8 cellular contexts compared by ENCODE assay signal in the genomic region with DNA sequence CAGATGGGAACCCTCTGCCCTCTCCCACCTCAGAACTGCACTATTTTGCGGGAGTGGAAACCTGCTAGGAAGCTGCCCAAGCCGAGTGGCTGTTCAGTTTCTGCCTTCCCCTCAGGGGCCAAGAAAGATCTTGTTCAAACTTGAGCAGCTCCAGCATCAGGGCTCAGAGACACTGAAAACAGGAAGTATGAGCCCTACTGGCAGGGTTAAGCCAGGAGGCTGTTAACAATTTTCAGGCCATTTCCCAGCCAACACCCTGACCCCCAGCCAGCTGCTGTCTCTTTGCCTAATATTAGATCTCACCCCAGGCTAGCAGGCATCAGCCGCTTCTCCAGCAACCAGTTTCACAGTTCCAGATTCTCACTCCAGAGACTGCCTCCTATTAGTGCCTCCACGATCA. TPM values are rescaled to one million over a fixed set of nuclear protein-coding genes. Genes with fewer than 3 reads are reported as not detected.
DNase-seq lines count a peak whose midpoint lies in the region; ATAC-seq and TF ChIP-seq lines count a peak whose summit lies in the region.

No MANE protein-coding gene starts in this region.

- H4K20me1 ChIP-seq in BLaER1 treated with 17β-estradiol and CSF1 and Interleukin-3, amounts not matched to agents 10 nM and 100 nM: peaks cover 0 to 16% (median under 1%) of the 10 kb centered on the region in 11 experiments; a peak in 9 of 22 replicates

- no peaks in the 10 kb centered on the region for H3K27me3 ChIP-seq in BLaER1 treated with 17β-estradiol and CSF1 and Interleukin-3, amounts not matched to agents 10 nM and 100 nM
- no peaks in the 10 kb centered on the region for H3K27me3 ChIP-seq in HUES64 (ENCODE audit: insufficient read depth, low read length)

- no TSS peak for BruUV-seq in MCF 10A (replicated peaks; lab: Mats Ljungman, UMichigan)

- H3K9me3 ChIP-seq in BLaER1 treated with 17β-estradiol and CSF1 and Interleukin-3, amounts not matched to agents 10 nM and 100 nM (replicated peaks in 1 of 11): peaks cover 13 to 28% (median 20%) of the 10 kb centered on the region in 11 experiments; a peak in 20 of 22 replicates
- H3K9me3 ChIP-seq in HUES64 (ENCODE audit: insufficient read depth, low read depth, low read length): no peaks in the 10 kb centered on the region

- DNase-seq in MCF 10A (ENCODE audit: unreplicated experiment) (peak; percentile 91), mesothelial cell of epicardium (ENCODE audit: low spot score in 2 of 2, unreplicated experiment in 2 of 2) (no peak), HT-29 (ENCODE audit: low spot score) (no peak), DMS153 treated with DMSO at 0.1 percent for 48 hours (lab: John Stamatoyannopoulos, UW; ENCODE audit: unreplicated experiment) (no peak)

- peak overlapping the region; percentile 95 for H3K27ac Mint-ChIP-seq in MCF 10A (ENCODE audit: low read depth, unreplicated experiment)
- H3K27ac Mint-ChIP-seq in mesothelial cell of epicardium: peak overlapping the region; percentile 91

- no peak overlapping the region for H3K4me3 ChIP-seq in BLaER1 treated with 17β-estradiol and CSF1 and Interleukin-3, amounts not matched to agents 10 nM and 100 nM
- no peak overlapping the region for H3K4me3 ChIP-seq in HUES64 (ENCODE audit: low read length)

- no peak for ATAC-seq in HG02642 (IDR thresholded peaks at IDR 0.05; ENCODE audit: poor library complexity, unreplicated experiment)
- ATAC-seq in GM18519 (IDR thresholded peaks at IDR 0.05; ENCODE audit: low FRiP score, unreplicated experiment): no peak

- H3K27ac ChIP-seq in BLaER1 treated with 17β-estradiol and CSF1 and Interleukin-3, amounts not matched to agents 10 nM and 100 nM: peak overlapping the region; percentile 21 to 84 (median 75); a peak in 21 of 22 replicates
- peak overlapping the region; percentile 7; the same call in 1 of the 2 replicates for H3K27ac ChIP-seq in HUES64 (ENCODE audit: low read depth, low read length)

- intact Hi-C loops in MCF 10A (cut with micrococcal nuclease): no loop called here

- CTCF ChIA-PET in MCF 10A (lab: Yijun Ruan, JAX): interaction anchor here (0.6 to 5.2 kb wide), 8 partner anchors 9 to 32 kb away, joined by 3 to 54 read pairs (median 6); no protein-coding TSS in a partner anchor

- H3K4me3 Mint-ChIP-seq in MCF 10A (ENCODE audit: unreplicated experiment) (no peak overlapping the region), mesothelial cell of epicardium (no peak overlapping the region)

- peaks cover 21 to 35% (median 29%) of the 10 kb centered on the region in 11 experiments for H3K36me3 ChIP-seq in BLaER1 treated with 17β-estradiol and CSF1 and Interleukin-3, amounts not matched to agents 10 nM and 100 nM
- H3K36me3 ChIP-seq in HUES64 (ENCODE audit: insufficient read depth, low read length): peaks cover 15% of the 10 kb centered on the region

- WGBS in HUES64: 55% methylated on average over 4 of the region's 4 CpGs

- H3K9ac ChIP-seq in BLaER1 treated with 17β-estradiol and CSF1 and Interleukin-3, amounts not matched to agents 10 nM and 100 nM: peak overlapping the region; percentile 15 to 75 (median 66); a peak in 20 of 22 replicates
- no peak overlapping the region for H3K9ac ChIP-seq in HUES64 (ENCODE audit: low read depth, low read length)

- H3K27me3 Mint-ChIP-seq in MCF 10A (ENCODE audit: insufficient read depth, unreplicated experiment) (no peaks in the 10 kb centered on the region), mesothelial cell of epicardium (ENCODE audit: low read depth) (peaks cover 3% of the 10 kb centered on the region)

- no peak for TF ChIP-seq CTCF in MCF 10A (IDR thresholded peaks at IDR 0.05; ENCODE audit: unreplicated experiment)
- no peak for TF ChIP-seq CTCF in mesothelial cell of epicardium (IDR thresholded peaks at IDR 0.05; ENCODE audit: unreplicated experiment)

- POLR2A ChIA-PET in MCF 10A (lab: Yijun Ruan, JAX): interaction anchor here (0.6 to 6.8 kb wide), 12 partner anchors 9 to 120 kb away, joined by 3 to 113 read pairs (median 8); a partner anchor contains a TSS

- peaks cover 30% of the 10 kb centered on the region for H3K4me1 Mint-ChIP-seq in MCF 10A (ENCODE audit: insufficient read depth, unreplicated experiment)
- H3K4me1 Mint-ChIP-seq in mesothelial cell of epicardium: peaks cover 14% of the 10 kb centered on the region

- H3K36me3 Mint-ChIP-seq in MCF 10A (ENCODE audit: insufficient read depth, unreplicated experiment): peaks cover 6% of the 10 kb centered on the region
- H3K36me3 Mint-ChIP-seq in mesothelial cell of epicardium: no peaks in the 10 kb centered on the region

- peak overlapping the region; percentile 32 to 74 (median 66) for H3K4me2 ChIP-seq in BLaER1 treated with 17β-estradiol and CSF1 and Interleukin-3, amounts not matched to agents 10 nM and 100 nM

- H3K9me3 Mint-ChIP-seq in MCF 10A (ENCODE audit: unreplicated experiment) (no peaks in the 10 kb centered on the region), mesothelial cell of epicardium (no peaks in the 10 kb centered on the region)

- H3K4me1 ChIP-seq in BLaER1 treated with 17β-estradiol and CSF1 and Interleukin-3, amounts not matched to agents 10 nM and 100 nM: peaks cover 60 to 85% (median 83%) of the 10 kb centered on the region in 10 experiments
- H3K4me1 ChIP-seq in HUES64 (ENCODE audit: insufficient read depth, low read length): peaks cover 21% of the 10 kb centered on the region

RNA-seq across cellular contexts. Expression of a gene that starts 9.2 kb away (rescaled TPM):
- polyA plus RNA-seq in HUES64 (2013, experiment 1 of 2): 12.1 TPM
- 16.0 TPM for polyA plus RNA-seq in HUES64 (2013, experiment 2 of 2)
- 17.3 and 30.6 TPM in 2 replicates for total RNA-seq in MCF 10A (2022)
- 3.4 to 5.1 TPM (median 4.7 TPM) in 3 replicates for total RNA-seq in mesothelial cell of epicardium
- total RNA-seq in HT-29 (2014; rRNA removed; shearing (Covaris generic)): 0.15 and 0.21 TPM in 2 replicates

RNA-seq across cellular contexts. Expression of a gene that starts 45.7 kb away (rescaled TPM):
- 19.8 TPM for polyA plus RNA-seq in HUES64 (2013, experiment 1 of 2)
- polyA plus RNA-seq in HUES64 (2013, experiment 2 of 2): 21.2 TPM
- total RNA-seq in MCF 10A (2022) (10.9 and 13.7 TPM in 2 replicates), mesothelial cell of epicardium (27.3 to 28.3 TPM (median 27.8 TPM) in 3 replicates)
- 44.2 and 48.3 TPM in 2 replicates for total RNA-seq in HT-29 (2014; rRNA removed; shearing (Covaris generic))
